Comparison of ENCODE assay signal across 1 cellular context in the genomic region with DNA sequence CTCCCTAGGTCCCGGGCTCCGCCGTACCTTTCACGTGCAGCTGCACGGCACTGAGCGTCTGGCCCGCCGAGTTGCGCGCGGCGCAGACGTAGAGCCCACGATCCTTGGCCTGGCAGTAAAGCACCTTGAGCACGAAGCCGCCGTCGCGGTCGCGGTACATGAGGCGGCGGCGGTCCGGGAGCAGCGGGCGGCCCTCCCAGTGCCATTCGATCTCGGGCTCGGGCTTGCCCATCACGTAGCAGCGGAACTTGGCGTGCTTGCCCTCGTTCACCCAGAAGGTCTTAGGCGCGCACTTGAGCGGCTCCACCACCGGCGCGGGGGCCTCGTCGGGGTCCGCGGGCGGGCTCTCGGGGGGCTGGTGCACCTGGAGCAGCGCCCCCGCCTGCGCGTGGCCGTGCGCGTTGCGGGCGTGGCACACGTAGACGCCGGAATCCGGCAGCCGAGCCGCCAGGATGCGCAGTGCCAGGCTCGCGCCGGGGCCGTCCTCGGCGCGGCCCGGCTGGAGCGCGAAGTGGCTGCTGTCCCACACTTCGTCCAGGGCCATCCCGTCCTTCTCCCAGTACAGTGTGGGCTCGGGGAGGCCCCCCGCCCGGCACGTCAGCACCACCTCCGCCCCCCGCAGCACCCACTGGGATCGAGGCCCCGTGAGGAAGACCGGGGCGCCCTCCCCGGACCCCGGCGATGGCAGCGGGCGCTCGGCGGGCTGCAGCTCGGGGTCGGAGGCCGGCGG.
A peak's percentile ranks its signal among the peaks of the same experiment; 100 is the strongest.
TF ChIP-seq lines count a peak whose summit lies in the region.

No MANE protein-coding gene starts in this region.

TF ChIP-seq in HepG2, 621 proteins besides CTCF, POLR2A, EP300 and RAD21 (continues in another document):
- TF ChIP-seq NFE2L2 (IDR thresholded peaks at IDR 0.05; ENCODE audit: low read length) (no peak), ZBTB21 (CRISPR knock-in tag; IDR thresholded peaks at IDR 0.05) (no peak), IKZF1 (IDR thresholded peaks at IDR 0.05) (no peak), RNF2 (conservative IDR thresholded peaks at IDR 0.05; ENCODE audit: low read depth) (0 out of 2 replicates have a peak, but pooled peaks have one; percentile 10), SSRP1 (CRISPR knock-in tag; IDR thresholded peaks at IDR 0.05) (no peak; the same call in none of the 2 replicates), FOXP1 (IDR thresholded peaks at IDR 0.05) (no peak), FOXP1 (CRISPR knock-in tag; IDR thresholded peaks at IDR 0.05) (no peak), NFYC (CRISPR knock-in tag; IDR thresholded peaks at IDR 0.05) (no peak), SATB2 (CRISPR knock-in tag; IDR thresholded peaks at IDR 0.05) (no peak), ZNF230 (CRISPR knock-in tag; IDR thresholded peaks at IDR 0.05) (no peak), SOX13 (IDR thresholded peaks at IDR 0.05) (no peak; the same call in 1 of the 2 replicates), SOX13 (CRISPR knock-in tag; conservative IDR thresholded peaks at IDR 0.05 in 1 of 2, IDR thresholded peaks at IDR 0.05 in 1 of 2) (no peak), PRMT3 (CRISPR knock-in tag; IDR thresholded peaks at IDR 0.05; ENCODE audit: borderline replicate concordance, low read depth) (0 out of 2 replicates have a peak, but pooled peaks have one; percentile 71), FOXK2 (IDR thresholded peaks at IDR 0.05) (no peak), RFXAP (CRISPR knock-in tag; IDR thresholded peaks at IDR 0.05; ENCODE audit: borderline replicate concordance) (no peak), ZNF414 (CRISPR knock-in tag; IDR thresholded peaks at IDR 0.05) (no peak), ZNF780A (CRISPR knock-in tag; IDR thresholded peaks at IDR 0.05) (peak; percentile 60; the same call in 1 of the 2 replicates), IRX3 (CRISPR knock-in tag; IDR thresholded peaks at IDR 0.05; ENCODE audit: borderline replicate concordance, low read depth) (no peak; the same call in 1 of the 2 replicates), AHR (CRISPR knock-in tag; IDR thresholded peaks at IDR 0.05) (no peak), ISX (CRISPR knock-in tag; conservative IDR thresholded peaks at IDR 0.05) (no peak), NCOA1 (CRISPR knock-in tag; IDR thresholded peaks at IDR 0.05) (no peak), ZNF777 (CRISPR knock-in tag; IDR thresholded peaks at IDR 0.05) (no peak), PHF8 (CRISPR knock-in tag; IDR thresholded peaks at IDR 0.05) (no peak; the same call in 1 of the 2 replicates), ZNF354B (CRISPR knock-in tag; IDR thresholded peaks at IDR 0.05) (no peak), GLMP (CRISPR knock-in tag; IDR thresholded peaks at IDR 0.05; ENCODE audit: borderline replicate concordance) (no peak), PAXIP1 (CRISPR knock-in tag; conservative IDR thresholded peaks at IDR 0.05) (no peak), FOXA3 (CRISPR knock-in tag; IDR thresholded peaks at IDR 0.05) (no peak), CEBPB (IDR thresholded peaks at IDR 0.05; ENCODE audit: borderline replicate concordance, low read depth, low read length) (no peak), ZSCAN29 (CRISPR knock-in tag; conservative IDR thresholded peaks at IDR 0.05) (no peak; the same call in 1 of the 2 replicates), SCMH1 (CRISPR knock-in tag; IDR thresholded peaks at IDR 0.05; ENCODE audit: borderline replicate concordance) (no peak), ZNF775 (CRISPR knock-in tag; IDR thresholded peaks at IDR 0.05; ENCODE audit: borderline replicate concordance) (no peak), ARNTL (CRISPR knock-in tag; IDR thresholded peaks at IDR 0.05) (no peak)
- TF ChIP-seq, protein P1, sequence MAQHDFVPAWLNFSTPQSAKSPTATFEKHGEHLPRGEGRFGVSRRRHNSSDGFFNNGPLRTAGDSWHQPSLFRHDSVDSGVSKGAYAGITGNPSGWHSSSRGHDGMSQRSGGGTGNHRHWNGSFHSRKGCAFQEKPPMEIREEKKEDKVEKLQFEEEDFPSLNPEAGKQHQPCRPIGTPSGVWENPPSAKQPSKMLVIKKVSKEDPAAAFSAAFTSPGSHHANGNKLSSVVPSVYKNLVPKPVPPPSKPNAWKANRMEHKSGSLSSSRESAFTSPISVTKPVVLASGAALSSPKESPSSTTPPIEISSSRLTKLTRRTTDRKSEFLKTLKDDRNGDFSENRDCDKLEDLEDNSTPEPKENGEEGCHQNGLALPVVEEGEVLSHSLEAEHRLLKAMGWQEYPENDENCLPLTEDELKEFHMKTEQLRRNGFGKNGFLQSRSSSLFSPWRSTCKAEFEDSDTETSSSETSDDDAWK (CRISPR knock-in tag; IDR thresholded peaks at IDR 0.05): no peak
- TF ChIP-seq, protein P2, sequence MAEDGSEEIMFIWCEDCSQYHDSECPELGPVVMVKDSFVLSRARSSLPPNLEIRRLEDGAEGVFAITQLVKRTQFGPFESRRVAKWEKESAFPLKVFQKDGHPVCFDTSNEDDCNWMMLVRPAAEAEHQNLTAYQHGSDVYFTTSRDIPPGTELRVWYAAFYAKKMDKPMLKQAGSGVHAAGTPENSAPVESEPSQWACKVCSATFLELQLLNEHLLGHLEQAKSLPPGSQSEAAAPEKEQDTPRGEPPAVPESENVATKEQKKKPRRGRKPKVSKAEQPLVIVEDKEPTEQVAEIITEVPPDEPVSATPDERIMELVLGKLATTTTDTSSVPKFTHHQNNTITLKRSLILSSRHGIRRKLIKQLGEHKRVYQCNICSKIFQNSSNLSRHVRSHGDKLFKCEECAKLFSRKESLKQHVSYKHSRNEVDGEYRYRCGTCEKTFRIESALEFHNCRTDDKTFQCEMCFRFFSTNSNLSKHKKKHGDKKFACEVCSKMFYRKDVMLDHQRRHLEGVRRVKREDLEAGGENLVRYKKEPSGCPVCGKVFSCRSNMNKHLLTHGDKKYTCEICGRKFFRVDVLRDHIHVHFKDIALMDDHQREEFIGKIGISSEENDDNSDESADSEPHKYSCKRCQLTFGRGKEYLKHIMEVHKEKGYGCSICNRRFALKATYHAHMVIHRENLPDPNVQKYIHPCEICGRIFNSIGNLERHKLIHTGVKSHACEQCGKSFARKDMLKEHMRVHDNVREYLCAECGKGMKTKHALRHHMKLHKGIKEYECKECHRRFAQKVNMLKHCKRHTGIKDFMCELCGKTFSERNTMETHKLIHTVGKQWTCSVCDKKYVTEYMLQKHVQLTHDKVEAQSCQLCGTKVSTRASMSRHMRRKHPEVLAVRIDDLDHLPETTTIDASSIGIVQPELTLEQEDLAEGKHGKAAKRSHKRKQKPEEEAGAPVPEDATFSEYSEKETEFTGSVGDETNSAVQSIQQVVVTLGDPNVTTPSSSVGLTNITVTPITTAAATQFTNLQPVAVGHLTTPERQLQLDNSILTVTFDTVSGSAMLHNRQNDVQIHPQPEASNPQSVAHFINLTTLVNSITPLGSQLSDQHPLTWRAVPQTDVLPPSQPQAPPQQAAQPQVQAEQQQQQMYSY (CRISPR knock-in tag; IDR thresholded peaks at IDR 0.05): 0 out of 2 replicates have a peak, but pooled peaks have one; percentile 11
- TF ChIP-seq, protein P3, sequence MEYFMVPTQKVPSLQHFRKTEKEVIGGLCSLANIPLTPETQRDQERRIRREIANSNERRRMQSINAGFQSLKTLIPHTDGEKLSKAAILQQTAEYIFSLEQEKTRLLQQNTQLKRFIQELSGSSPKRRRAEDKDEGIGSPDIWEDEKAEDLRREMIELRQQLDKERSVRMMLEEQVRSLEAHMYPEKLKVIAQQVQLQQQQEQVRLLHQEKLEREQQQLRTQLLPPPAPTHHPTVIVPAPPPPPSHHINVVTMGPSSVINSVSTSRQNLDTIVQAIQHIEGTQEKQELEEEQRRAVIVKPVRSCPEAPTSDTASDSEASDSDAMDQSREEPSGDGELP (IDR thresholded peaks at IDR 0.05; ENCODE audit: borderline replicate concordance, low read depth): no peak
- TF ChIP-seq, protein P4, sequence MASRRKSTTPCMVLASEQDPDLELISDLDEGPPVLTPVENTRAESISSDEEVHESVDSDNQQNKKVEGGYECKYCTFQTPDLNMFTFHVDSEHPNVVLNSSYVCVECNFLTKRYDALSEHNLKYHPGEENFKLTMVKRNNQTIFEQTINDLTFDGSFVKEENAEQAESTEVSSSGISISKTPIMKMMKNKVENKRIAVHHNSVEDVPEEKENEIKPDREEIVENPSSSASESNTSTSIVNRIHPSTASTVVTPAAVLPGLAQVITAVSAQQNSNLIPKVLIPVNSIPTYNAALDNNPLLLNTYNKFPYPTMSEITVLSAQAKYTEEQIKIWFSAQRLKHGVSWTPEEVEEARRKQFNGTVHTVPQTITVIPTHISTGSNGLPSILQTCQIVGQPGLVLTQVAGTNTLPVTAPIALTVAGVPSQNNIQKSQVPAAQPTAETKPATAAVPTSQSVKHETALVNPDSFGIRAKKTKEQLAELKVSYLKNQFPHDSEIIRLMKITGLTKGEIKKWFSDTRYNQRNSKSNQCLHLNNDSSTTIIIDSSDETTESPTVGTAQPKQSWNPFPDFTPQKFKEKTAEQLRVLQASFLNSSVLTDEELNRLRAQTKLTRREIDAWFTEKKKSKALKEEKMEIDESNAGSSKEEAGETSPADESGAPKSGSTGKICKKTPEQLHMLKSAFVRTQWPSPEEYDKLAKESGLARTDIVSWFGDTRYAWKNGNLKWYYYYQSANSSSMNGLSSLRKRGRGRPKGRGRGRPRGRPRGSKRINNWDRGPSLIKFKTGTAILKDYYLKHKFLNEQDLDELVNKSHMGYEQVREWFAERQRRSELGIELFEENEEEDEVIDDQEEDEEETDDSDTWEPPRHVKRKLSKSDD (CRISPR knock-in tag; IDR thresholded peaks at IDR 0.05; ENCODE audit: low read depth): peak; percentile 86
- TF ChIP-seq, protein P5, sequence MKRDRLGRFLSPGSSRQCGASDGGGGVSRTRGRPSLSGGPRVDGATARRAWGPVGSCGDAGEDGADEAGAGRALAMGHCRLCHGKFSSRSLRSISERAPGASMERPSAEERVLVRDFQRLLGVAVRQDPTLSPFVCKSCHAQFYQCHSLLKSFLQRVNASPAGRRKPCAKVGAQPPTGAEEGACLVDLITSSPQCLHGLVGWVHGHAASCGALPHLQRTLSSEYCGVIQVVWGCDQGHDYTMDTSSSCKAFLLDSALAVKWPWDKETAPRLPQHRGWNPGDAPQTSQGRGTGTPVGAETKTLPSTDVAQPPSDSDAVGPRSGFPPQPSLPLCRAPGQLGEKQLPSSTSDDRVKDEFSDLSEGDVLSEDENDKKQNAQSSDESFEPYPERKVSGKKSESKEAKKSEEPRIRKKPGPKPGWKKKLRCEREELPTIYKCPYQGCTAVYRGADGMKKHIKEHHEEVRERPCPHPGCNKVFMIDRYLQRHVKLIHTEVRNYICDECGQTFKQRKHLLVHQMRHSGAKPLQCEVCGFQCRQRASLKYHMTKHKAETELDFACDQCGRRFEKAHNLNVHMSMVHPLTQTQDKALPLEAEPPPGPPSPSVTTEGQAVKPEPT (CRISPR knock-in tag; IDR thresholded peaks at IDR 0.05; ENCODE audit: low read depth): no peak; the same call in 1 of the 2 replicates
